11 cellular contexts compared by ENCODE assay signal in genomic region chr10:95783741-95784140, GRCh38. TPM values are rescaled to one million over a fixed set of nuclear protein-coding genes. Genes with fewer than 3 reads are reported as not detected.
DNase-seq lines count a peak whose midpoint lies in the region; ATAC-seq and TF ChIP-seq lines count a peak whose summit lies in the region.
"Had no signal": no experiment of that assay in that cellular context is flagged by ENCODE, and none has a peak within 500 bp of the region (broad histone marks: within the 10 kb centered on the region; RNA-seq: fewer than 3 reads in every experiment).

No MANE protein-coding gene starts in this region.

- H3K9me3 ChIP-seq in spleen = no peaks in the 10 kb centered on the region
- H3K9me3 ChIP-seq: A549 had no signal

- TF ChIP-seq CTCF in spleen (IDR thresholded peaks at IDR 0.05 in 8 of 11, conservative IDR thresholded peaks at IDR 0.05 in 3 of 11) = no peak

- DNase-seq in T-helper 1 cell = no peak
- no peak for DNase-seq in spleen
- no peak for DNase-seq in NCI-H2029 (lab: John Stamatoyannopoulos, UW)
- no peak for DNase-seq in NCI-H748 (lab: John Stamatoyannopoulos, UW; ENCODE audit: unreplicated experiment)
- DNase-seq in NCI-H82 treated with DMSO at 0.1 percent for 48 hours (lab: John Stamatoyannopoulos, UW; ENCODE audit: unreplicated experiment) = no peak
- DNase-seq: kidney glomerular epithelial cell, NCI-H510A treated with DMSO at 0.1 percent for 48 hours had no signal

- peak overlapping the region; percentile 76 for H3K27ac Mint-ChIP-seq in T-helper 1 cell treated with Interleukin-12 subunit alpha and Interleukin-12 subunit beta and Interleukin-4 antibody, amounts not matched to agents 30 μg/mL and 1 μg/mL, for 36 hours

- peaks cover 0 to 7% (median 0%) of the 10 kb centered on the region in 6 donors for H3K36me3 ChIP-seq in spleen

- no peak for TF ChIP-seq POLR2A in spleen (IDR thresholded peaks at IDR 0.05)

- H3K4me1 ChIP-seq in spleen = peaks cover 9 to 89% (median 51%) of the 10 kb centered on the region in 6 donors
- H3K4me1 ChIP-seq: A549 had no signal

- H3K4me3 Mint-ChIP-seq in T-helper 1 cell treated with Interleukin-12 subunit alpha and Interleukin-12 subunit beta and Interleukin-4 antibody, amounts not matched to agents 30 μg/mL and 1 μg/mL, for 36 hours = no peak overlapping the region

- no peaks in the 10 kb centered on the region for H3K27me3 ChIP-seq in spleen (replicated peaks in 1 of 7)

- ATAC-seq in HG02571 (IDR thresholded peaks at IDR 0.05; ENCODE audit: unreplicated experiment) (peak; percentile 51), HG03442 (IDR thresholded peaks at IDR 0.05; ENCODE audit: unreplicated experiment) (peak; percentile 42)
- ATAC-seq: A549 had no signal

- intact Hi-C loops in spleen (cut with DNase I; ENCODE audit: low total_unique reads) = no loop called here

- H3K27me3 Mint-ChIP-seq in T-helper 1 cell treated with Interleukin-12 subunit alpha and Interleukin-12 subunit beta and Interleukin-4 antibody, amounts not matched to agents 30 μg/mL and 1 μg/mL, for 36 hours (ENCODE audit: low read depth) = peaks cover 8% of the 10 kb centered on the region

- H3K27ac ChIP-seq in spleen = peak overlapping the region in 7 of 8 donors; percentile 48 to 78 (median 69)
- H3K27ac ChIP-seq: A549 had no signal

- 42 to 57% (median 53%) methylated on average over 3 of the region's 3 CpGs for WGBS in spleen, 5 donors

- peaks cover 22% of the 10 kb centered on the region for H3K36me3 Mint-ChIP-seq in T-helper 1 cell treated with Interleukin-12 subunit alpha and Interleukin-12 subunit beta and Interleukin-4 antibody, amounts not matched to agents 30 μg/mL and 1 μg/mL, for 36 hours (ENCODE audit: low read depth)

- H3K9me3 Mint-ChIP-seq in T-helper 1 cell treated with Interleukin-12 subunit alpha and Interleukin-12 subunit beta and Interleukin-4 antibody, amounts not matched to agents 30 μg/mL and 1 μg/mL, for 36 hours = peaks cover 7% of the 10 kb centered on the region

- peaks cover 55% of the 10 kb centered on the region for H3K4me1 Mint-ChIP-seq in T-helper 1 cell treated with Interleukin-12 subunit alpha and Interleukin-12 subunit beta and Interleukin-4 antibody, amounts not matched to agents 30 μg/mL and 1 μg/mL, for 36 hours (ENCODE audit: low read depth)

- H3K4me3 ChIP-seq in spleen = no peak overlapping the region
- H3K4me3 ChIP-seq: A549 had no signal

RNA-seq across cellular contexts. Expression of gene ENTPD1, which starts 27.8 kb away (rescaled TPM):
- total RNA-seq in spleen = 10 to 100 TPM; 52.6 to 92.9 (median 64.1) TPM
- polyA plus RNA-seq in spleen = 10 to 100 TPM; 14.1 to 19.7 (median 14.6) TPM
